In genomic region chr6:150588862-150589499, GRCh38 we compare ENCODE assay signal across 24 cellular contexts. TPM values are rescaled to one million over a fixed set of nuclear protein-coding genes. Genes with fewer than 3 reads are reported as not detected.
DNase-seq lines count a peak whose midpoint lies in the region.
"Had no signal": no experiment of that assay in that cellular context is flagged by ENCODE, and none has a peak within 500 bp of the region (broad histone marks: within the 10 kb centered on the region; RNA-seq: fewer than 3 reads in every experiment).

No MANE protein-coding gene starts in this region.

- no peaks in the 10 kb centered on the region for H3K79me1 ChIP-seq in neuronal stem cell (ENCODE audit: low read depth, low read length)

- H4K8ac ChIP-seq in neuronal stem cell (ENCODE audit: low read depth, low read length), result no peak overlapping the region

- peak overlapping the region; percentile 19 for H2AK5ac ChIP-seq in neuronal stem cell (ENCODE audit: low read depth, low read length)

- no peaks in the 10 kb centered on the region for H3K36me3 ChIP-seq in neuronal stem cell (replicated peaks in 1 of 2; ENCODE audit: control insufficient read depth in 2 of 2, insufficient read depth in 2 of 2, low read length in 2 of 2)
- H3K36me3 ChIP-seq: gastrocnemius medialis, MG63, thoracic aorta had no signal

- H3K14ac ChIP-seq in neuronal stem cell (ENCODE audit: low read length), result no peak overlapping the region

- H3K27me3 ChIP-seq in neuronal stem cell (ENCODE audit: control insufficient read depth in 3 of 3, insufficient read depth in 3 of 3, low read depth in 1 of 3, low read length in 3 of 3), result no peaks in the 10 kb centered on the region
- H3K27me3 ChIP-seq: gastrocnemius medialis, hepatocyte had no signal

- no peak overlapping the region for H2BK15ac ChIP-seq in neuronal stem cell (ENCODE audit: low read length)

- DNase-seq in NCI-H187 (lab: John Stamatoyannopoulos, UW) (peak; percentile 17 to 34), NCI-H187 treated with DMSO at 0.1 percent for 48 hours (lab: John Stamatoyannopoulos, UW) (no peak), NCI-H1105 treated with DMSO at 0.1 percent for 48 hours (lab: John Stamatoyannopoulos, UW) (peak; percentile 88), NCI-H526 (lab: John Stamatoyannopoulos, UW) (peak; percentile 11 to 73), neuronal stem cell (ENCODE audit: low spot score) (no peak), NCI-H1436 (lab: John Stamatoyannopoulos, UW) (no peak), NCI-H82 treated with DMSO at 0.1 percent for 48 hours (lab: John Stamatoyannopoulos, UW; ENCODE audit: unreplicated experiment) (no peak), amniotic stem cell (lab: John Stamatoyannopoulos, UW) (no peak)
- DNase-seq: activated B cell treated with CpG ODN at 0.5 μM for 24 hours; activated CD4-positive, alpha-beta T cell treated with anti-CD3 and anti-CD28 coated beads, Interleukin-2, amount 50 U/mL, for 4 hours; activated naive CD4-positive, alpha-beta T cell; activated T-cell treated with anti-CD3 and anti-CD28 coated beads, Interleukin-2, amount 50 U/mL, for 72 hours; cerebellar nuclear complex; dorsolateral prefrontal cortex; gastrocnemius medialis; left cardiac atrium; mesendoderm; MG63; NCI-H1930; occipital lobe; SIG-M5 had no signal

- H3K23ac ChIP-seq in neuronal stem cell (ENCODE audit: low read depth, low read length, poor library complexity), result no peak overlapping the region

- H3K4ac ChIP-seq in neuronal stem cell (ENCODE audit: low read length), result no peak overlapping the region

- H3K4me1 ChIP-seq in neuronal stem cell (ENCODE audit: control insufficient read depth in 2 of 2, insufficient read depth in 1 of 2, low read depth in 1 of 2, low read length in 2 of 2), result peaks cover 0 to 5% of the 10 kb centered on the region in 2 donors
- H3K4me1 ChIP-seq: gastrocnemius medialis had no signal

- H4K91ac ChIP-seq in neuronal stem cell (ENCODE audit: low read depth, low read length, poor library complexity), result no peak overlapping the region

- WGBS in neuronal stem cell (ENCODE audit: extremely low coverage in 2 of 2, insufficient read length in 2 of 2, insufficient replicate concordance in 1 of 2), 2 donors, result no CpG with 5 or more reads among the region's 9 CpGs

- peak overlapping the region; percentile 57 for H2AFZ ChIP-seq in neuronal stem cell (ENCODE audit: low read length)
- H2AFZ ChIP-seq: hepatocyte had no signal

- no peak overlapping the region for H3K27ac ChIP-seq in neuronal stem cell (replicated peaks; ENCODE audit: low read length)
- H3K27ac ChIP-seq: dorsolateral prefrontal cortex, gastrocnemius medialis, hepatocyte, skin epidermis, thoracic aorta had no signal

- no peak overlapping the region for H2BK12ac ChIP-seq in neuronal stem cell (ENCODE audit: low read length)

- no peak overlapping the region for H3K4me3 ChIP-seq in neuronal stem cell (ENCODE audit: low read length in 2 of 2)
- H3K4me3 ChIP-seq: dorsolateral prefrontal cortex, gastrocnemius medialis, hepatocyte, MG63, skin epidermis, thoracic aorta had no signal

- H2BK5ac ChIP-seq in neuronal stem cell (ENCODE audit: low read length), result no peak overlapping the region

- no peak overlapping the region for H3K9ac ChIP-seq in neuronal stem cell (ENCODE audit: low read depth, low read length, poor library complexity)

- H3K9me3 ChIP-seq in neuronal stem cell (replicated peaks in 1 of 2; ENCODE audit: control insufficient read depth in 2 of 2, insufficient read depth in 1 of 2, low read depth in 1 of 2, low read length in 2 of 2), result no peaks in the 10 kb centered on the region
- H3K9me3 ChIP-seq: gastrocnemius medialis, MG63, thoracic aorta had no signal

- H3K18ac ChIP-seq in neuronal stem cell (ENCODE audit: low read length), result peak overlapping the region; percentile 31

- H3K4me2 ChIP-seq in neuronal stem cell (ENCODE audit: insufficient read depth, low read length, poor library complexity, severe bottlenecking), result no peak overlapping the region
- H3K4me2 ChIP-seq: hepatocyte had no signal

- no peak overlapping the region for H2BK120ac ChIP-seq in neuronal stem cell (ENCODE audit: low read depth, low read length)

RNA-seq across cellular contexts. Expression of gene PLEKHG1, which starts 10.7 kb away (rescaled TPM):
- 10.8 TPM for polyA plus RNA-seq in neuronal stem cell (2013, experiment 1 of 2)
- 11.9 TPM for polyA plus RNA-seq in neuronal stem cell (2013, experiment 2 of 2)

Comparison
In these comparisons a context has a peak if more than half of its experiments do, and no peak if none do; other contexts are left out.
1. DNase-seq: peak in NCI-H187 (2 of 2), NCI-H1105 treated with DMSO at 0.1 percent for 48 hours (single experiment) and NCI-H526 (2 of 2); none in NCI-H187 treated with DMSO at 0.1 percent for 48 hours (single experiment), neuronal stem cell (single experiment), NCI-H1436 (single experiment), NCI-H82 treated with DMSO at 0.1 percent for 48 hours (single experiment) and amniotic stem cell (single experiment).